ENCODE assay signal across 26 cellular contexts in the genomic region with DNA sequence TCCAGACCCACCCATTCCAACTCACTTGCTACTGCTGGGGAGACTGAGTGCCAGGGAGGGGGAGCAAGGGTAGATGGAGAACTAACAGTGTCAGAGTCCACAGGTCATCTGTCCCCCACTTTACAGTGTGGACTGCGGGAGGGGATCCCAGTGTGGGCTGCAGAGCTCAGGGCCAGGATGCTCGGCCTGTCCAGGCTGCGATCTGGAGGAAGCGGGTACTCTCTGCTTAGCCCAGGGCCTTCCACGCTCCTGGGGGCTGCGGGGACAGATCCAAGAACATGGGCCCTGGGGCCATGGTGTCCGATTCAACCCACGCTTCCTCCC. TPM values are rescaled to one million over a fixed set of nuclear protein-coding genes. Genes with fewer than 3 reads are reported as not detected.
"Had no signal": no experiment of that assay in that cellular context is flagged by ENCODE, and none has a peak within 500 bp of the region (broad histone marks: within the 10 kb centered on the region; RNA-seq: fewer than 3 reads in every experiment).

No MANE protein-coding gene starts in this region.

- FAIRE-seq: bronchial epithelial cell had no signal

- H3K27me3 ChIP-seq: ascending aorta, body of pancreas had no signal

- H3K4me1 ChIP-seq: ascending aorta had no signal

- DNase-seq: activated CD4-positive, alpha-beta T cell treated with anti-CD3 and anti-CD28 coated beads for 4 hours; activated CD4-positive, alpha-beta T cell treated with anti-CD3 and anti-CD28 coated beads, Interleukin-2, amount 50 U/mL, for 4 hours; activated CD8-positive, alpha-beta memory T cell treated with anti-CD3 and anti-CD28 coated beads, Interleukin-2, amount 50 U/mL, for 48 hours; activated CD8-positive, alpha-beta T cell treated with anti-CD3 and anti-CD28 coated beads, Interleukin-2, amount 10 ng/mL, durations not matched to agents 7 days and 5 days; activated effector memory CD4-positive, alpha-beta T cell treated with Interleukin-2 at 50 U/mL for 16 hours; activated naive CD4-positive, alpha-beta T cell; activated T-cell treated with anti-CD3 and anti-CD28 coated beads, Interleukin-2, amount 50 U/mL, for 1 hour; amniotic stem cell; body of pancreas; central memory CD4-positive, alpha-beta T cell; Karpas-422; MM.1S; NCI-H1105; NCI-H1436; NCI-H1694 treated with DMSO at 0.1 percent for 48 hours; NCI-H2029 treated with DMSO at 0.1 percent for 48 hours; NCI-H345; NCI-H510A treated with DMSO at 0.1 percent for 48 hours; NCI-H69; NK-92 treated with Interleukin-12 subunit alpha and Interleukin-12 subunit beta, amount 100 ng/mL, for 24 hours; OCI-M1; SIG-M5; T-helper 2 cell; T1000 had no signal

- ATAC-seq: activated CD8-positive, alpha-beta T cell treated with anti-CD3 and anti-CD28 coated beads, Interleukin-2, amount 10 ng/mL, durations not matched to agents 7 days and 5 days; body of pancreas had no signal

- H3K36me3 ChIP-seq: ascending aorta had no signal

- H3K4me3 ChIP-seq: ascending aorta, body of pancreas had no signal

- H3K27ac ChIP-seq: ascending aorta, body of pancreas had no signal

- H3K9me3 ChIP-seq: ascending aorta, body of pancreas had no signal

RNA-seq across cellular contexts. Expression of a gene that starts 14.1 kb away (rescaled TPM):
- total RNA-seq: activated CD8-positive, alpha-beta T cell treated with anti-CD3 and anti-CD28 coated beads, Interleukin-2, amount 10 ng/mL, durations not matched to agents 7 days and 5 days; ascending aorta; body of pancreas; bronchial epithelial cell had no signal
